ENCODE assay signal across 23 cellular contexts in genomic region chr20:55668659-55669058, GRCh38.
"Had no signal": no experiment of that assay in that cellular context is flagged by ENCODE, and none has a peak within 500 bp of the region (broad histone marks: within the 10 kb centered on the region; RNA-seq: fewer than 3 reads in every experiment).

No MANE protein-coding gene starts in this region.

- H3K4me3 Mint-ChIP-seq: endodermal cell; memory B cell; mesothelial cell of epicardium; naive thymus-derived CD4-positive, alpha-beta T cell; nephron; neural progenitor cell; stimulated activated effector memory CD8-positive, alpha-beta T cell treated with anti-CD3 and anti-CD28 coated beads, Interleukin-12 subunit alpha, Interleukin-12 subunit beta, amount 100 ng/mL, for 72 hours had no signal

- ATAC-seq: left cardiac atrium; naive thymus-derived CD4-positive, alpha-beta T cell; right cardiac atrium; stimulated activated effector memory CD8-positive, alpha-beta T cell treated with anti-CD3 and anti-CD28 coated beads, Interleukin-12 subunit alpha, Interleukin-12 subunit beta, amount 100 ng/mL, for 72 hours; upper lobe of right lung had no signal

- H3K9me3 Mint-ChIP-seq: endodermal cell, mesothelial cell of epicardium, nephron, neural progenitor cell had no signal

- DNase-seq: caudate nucleus; cerebellar nuclear complex; dorsolateral prefrontal cortex; effector CD8-positive, alpha-beta T cell; endodermal cell; left cardiac atrium; naive thymus-derived CD4-positive, alpha-beta T cell; right cardiac atrium; sigmoid colon; stimulated activated CD4-positive, alpha-beta T cell treated with anti-CD3 and anti-CD28 coated beads, Interleukin-2, amount 100 ng/mL, for 24 hours; stimulated activated CD4-positive, alpha-beta T cell treated with anti-CD3 and anti-CD28 coated beads, Interleukin-4, amount 100 ng/mL, for 24 hours; stimulated activated naive CD4-positive, alpha-beta T cell treated with Interleukin-2 at 50 U/mL for 16 hours; substantia nigra; upper lobe of right lung; uterus had no signal

- FAIRE-seq: endothelial cell of umbilical vein, islet of Langerhans had no signal

- H3K4me1 Mint-ChIP-seq: endodermal cell; memory B cell; mesothelial cell of epicardium; naive thymus-derived CD4-positive, alpha-beta T cell; nephron; stimulated activated effector memory CD8-positive, alpha-beta T cell treated with anti-CD3 and anti-CD28 coated beads, Interleukin-12 subunit alpha, Interleukin-12 subunit beta, amount 100 ng/mL, for 72 hours had no signal

- H3K27ac Mint-ChIP-seq: endodermal cell; memory B cell; mesothelial cell of epicardium; naive thymus-derived CD4-positive, alpha-beta T cell; nephron; neural progenitor cell; progenitor cell of endocrine pancreas; stimulated activated effector memory CD8-positive, alpha-beta T cell treated with anti-CD3 and anti-CD28 coated beads, Interleukin-12 subunit alpha, Interleukin-12 subunit beta, amount 100 ng/mL, for 72 hours had no signal

- H3K27me3 Mint-ChIP-seq: memory B cell; naive thymus-derived CD4-positive, alpha-beta T cell had no signal
